Comparison of ENCODE assay signal across 10 cellular contexts in the genomic region with DNA sequence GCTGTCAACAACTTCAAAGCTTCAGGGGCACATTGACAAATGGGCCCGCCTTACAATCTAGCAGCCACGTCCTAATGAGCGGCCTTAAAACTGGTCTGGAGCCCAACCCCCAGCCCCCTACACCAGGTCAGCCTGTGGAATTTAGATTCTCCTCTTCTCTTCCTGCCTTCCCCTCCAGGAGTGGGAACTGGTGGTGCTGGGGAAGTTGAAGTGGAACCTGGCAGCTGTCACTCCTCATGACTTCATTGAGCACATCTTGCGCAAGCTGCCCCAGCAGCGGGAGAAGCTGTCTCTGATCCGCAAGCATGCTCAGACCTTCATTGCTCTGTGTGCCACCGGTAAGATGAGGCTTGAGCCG. TPM values are rescaled to one million over a fixed set of nuclear protein-coding genes. Genes with fewer than 3 reads are reported as not detected.
A peak's percentile ranks its signal among the peaks of the same experiment; 100 is the strongest.
DNase-seq lines count a peak whose midpoint lies in the region; ATAC-seq and TF ChIP-seq lines count a peak whose summit lies in the region.
"Had no signal": no experiment of that assay in that cellular context is flagged by ENCODE, and none has a peak within 500 bp of the region (broad histone marks: within the 10 kb centered on the region; RNA-seq: fewer than 3 reads in every experiment).

No MANE protein-coding gene starts in this region.

- no peaks in the 10 kb centered on the region for H3K9me3 ChIP-seq in CD4-positive, CD25-positive, alpha-beta regulatory T cell (ENCODE audit: control insufficient read depth in 2 of 2, low read length in 2 of 2)
- no peaks in the 10 kb centered on the region for H3K9me3 ChIP-seq in colonic mucosa
- no peaks in the 10 kb centered on the region for H3K9me3 ChIP-seq in mucosa of rectum (ENCODE audit: control insufficient read depth in 2 of 2, low read length in 2 of 2)

- peaks cover 30 to 76% (median 56%) of the 10 kb centered on the region in 4 donors for H3K4me1 Mint-ChIP-seq in CD4-positive, CD25-positive, alpha-beta regulatory T cell

- H3K4me3 Mint-ChIP-seq in CD4-positive, CD25-positive, alpha-beta regulatory T cell: peak overlapping the region; percentile 72 to 96 (median 85)

- H3K27me3 Mint-ChIP-seq in CD4-positive, CD25-positive, alpha-beta regulatory T cell: peaks cover 5% of the 10 kb centered on the region

- intact Hi-C loops in colonic mucosa (cut with DNase I): loop anchor here (2.0 to 10.0 kb wide), 5 partner anchors 134 to 394 kb away; no protein-coding TSS in a partner anchor

- TF ChIP-seq CTCF in colonic mucosa (IDR thresholded peaks at IDR 0.05): no peak

- H3K4me3 ChIP-seq in CD4-positive, CD25-positive, alpha-beta regulatory T cell (ENCODE audit: low read depth, low read length): peak overlapping the region; percentile 67
- H3K4me3 ChIP-seq in colonic mucosa (no peak overlapping the region), mucosa of rectum (ENCODE audit: low read length in 2 of 2) (peak overlapping the region in 1 of 2 donors; percentile 49)

- H3K9me3 Mint-ChIP-seq in CD4-positive, CD25-positive, alpha-beta regulatory T cell: peaks cover 0 to 1% (median 0%) of the 10 kb centered on the region in 7 donors

- ATAC-seq in CD4-positive, CD25-positive, alpha-beta regulatory T cell (ENCODE audit: low read depth in 2 of 2): no peak
- ATAC-seq in HG02610 (IDR thresholded peaks at IDR 0.05; ENCODE audit: unreplicated experiment) (no peak), GM18511 (IDR thresholded peaks at IDR 0.05; ENCODE audit: unreplicated experiment) (no peak), HG03439 (IDR thresholded peaks at IDR 0.05; ENCODE audit: unreplicated experiment) (no peak)

- no peaks in the 10 kb centered on the region for H3K27me3 ChIP-seq in CD4-positive, CD25-positive, alpha-beta regulatory T cell (ENCODE audit: control insufficient read depth, insufficient read depth, low read length)
- H3K27me3 ChIP-seq in colonic mucosa (no peaks in the 10 kb centered on the region), mucosa of rectum (ENCODE audit: control insufficient read depth in 2 of 2, insufficient read depth in 2 of 2, low read length in 2 of 2) (no peaks in the 10 kb centered on the region)

- peaks cover 72% of the 10 kb centered on the region for H3K36me3 ChIP-seq in CD4-positive, CD25-positive, alpha-beta regulatory T cell (ENCODE audit: control insufficient read depth, insufficient read depth, low read length)
- H3K36me3 ChIP-seq in colonic mucosa (peaks cover 11% of the 10 kb centered on the region), mucosa of rectum (ENCODE audit: control insufficient read depth in 2 of 2, insufficient read depth in 2 of 2, low read length in 2 of 2) (peaks cover 43 to 60% of the 10 kb centered on the region in 2 donors)

- peaks cover 71% of the 10 kb centered on the region for H3K4me1 ChIP-seq in CD4-positive, CD25-positive, alpha-beta regulatory T cell (ENCODE audit: control insufficient read depth, insufficient read depth, low read length, poor library complexity, severe bottlenecking)
- H3K4me1 ChIP-seq in colonic mucosa (peaks cover 36% of the 10 kb centered on the region), mucosa of rectum (ENCODE audit: control insufficient read depth in 2 of 2, insufficient read depth in 2 of 2, low read length in 2 of 2) (peaks cover 51 to 52% of the 10 kb centered on the region in 2 donors)

- peak overlapping the region; percentile 59 for H3K27ac ChIP-seq in CD4-positive, CD25-positive, alpha-beta regulatory T cell (ENCODE audit: insufficient read depth, low read length, poor library complexity, severe bottlenecking)
- H3K27ac ChIP-seq in colonic mucosa (peak overlapping the region; percentile 56), mucosa of rectum (ENCODE audit: low read depth in 2 of 2, low read length in 2 of 2) (peak overlapping the region; percentile 49 to 75)

- peaks cover 46% of the 10 kb centered on the region for H3K36me3 Mint-ChIP-seq in CD4-positive, CD25-positive, alpha-beta regulatory T cell

- no peak for DNase-seq in CD4-positive, CD25-positive, alpha-beta regulatory T cell
- DNase-seq in LHCN-M2 (ENCODE audit: low read depth) (peak; percentile 51), colonic mucosa (peak; percentile 80), T1000 (lab: John Stamatoyannopoulos, UW) (no peak)
- DNase-seq: erythroblast, NCI-H526 had no signal

- peak overlapping the region in 1 of 2 donors; percentile 99 for H3K9ac ChIP-seq in colonic mucosa (ENCODE audit: low read depth in 2 of 2, low read length in 2 of 2)
- peak overlapping the region in 1 of 2 donors; percentile 38 for H3K9ac ChIP-seq in mucosa of rectum (ENCODE audit: low read depth in 1 of 2, low read length in 2 of 2)

- H3K27ac Mint-ChIP-seq in CD4-positive, CD25-positive, alpha-beta regulatory T cell: peak overlapping the region; percentile 88 to 90 (median 89)

RNA-seq across cellular contexts. Expression of gene CCND2, which starts 5.0 kb away (rescaled TPM):
- total RNA-seq in CD4-positive, CD25-positive, alpha-beta regulatory T cell: 206 TPM
- polyA plus RNA-seq in CD4-positive, CD25-positive, alpha-beta regulatory T cell: 10 to 100 TPM; 51.8 to 67.1 (median 62.9) TPM
- total RNA-seq in LHCN-M2 (2014; rRNA removed) (109 and 133 TPM in 2 replicates), colonic mucosa (100 to 1,000 TPM; 180 to 217 TPM)
- 22.7 TPM for polyA plus RNA-seq in LHCN-M2 (2012)

RNA-seq across cellular contexts. Expression of gene TIGAR, which starts 42.5 kb away (rescaled TPM):
- 13.3 TPM for total RNA-seq in CD4-positive, CD25-positive, alpha-beta regulatory T cell
- polyA plus RNA-seq in CD4-positive, CD25-positive, alpha-beta regulatory T cell: 1 to 10 TPM; 2.1 to 7.1 (median 5.6) TPM
- total RNA-seq in LHCN-M2 (2014; rRNA removed) (17.2 and 18.4 TPM in 2 replicates), colonic mucosa (10 to 100 TPM; 14.1 to 17.7 TPM)
- 15.0 TPM for polyA plus RNA-seq in LHCN-M2 (2012)

Comparison
In these comparisons a context has a peak if more than half of its experiments do, and no peak if none do; other contexts are left out.
1. DNase-seq: peak in LHCN-M2 (single experiment) and colonic mucosa (single experiment); none in CD4-positive, CD25-positive, alpha-beta regulatory T cell (0 of 3) and T1000 (single experiment).
2. Peak in every context shown above with its lines, with median percentiles within 50 percentile points of each other: H3K27ac ChIP-seq.